ENCODE assay signal across 8 cellular contexts in the genomic region with DNA sequence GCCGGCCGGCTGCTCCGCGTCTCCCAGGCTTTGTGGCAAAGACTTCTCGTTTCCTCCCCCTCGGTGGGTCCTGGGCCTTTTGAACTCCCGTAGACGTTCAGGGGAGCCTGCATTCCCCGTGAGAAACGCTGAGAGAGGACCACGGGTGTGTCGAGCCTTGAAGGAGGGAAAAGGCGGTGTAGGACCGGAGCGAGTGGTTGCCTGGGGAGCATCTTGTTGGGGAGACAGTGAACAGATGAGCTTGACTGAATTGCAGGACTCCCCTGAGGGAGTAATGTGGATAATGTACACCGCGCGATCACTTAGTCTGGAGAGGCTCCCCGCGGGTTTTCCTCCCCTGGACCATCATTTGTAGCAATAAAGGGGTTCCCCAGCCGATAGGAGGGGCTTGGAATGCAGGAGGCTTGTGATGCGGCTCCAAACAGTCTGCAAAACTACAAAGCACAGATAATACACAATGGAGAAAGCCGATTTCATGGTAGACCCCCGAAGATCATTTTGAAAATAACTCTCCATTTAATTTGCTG. TPM values are rescaled to one million over a fixed set of nuclear protein-coding genes. Genes with fewer than 3 reads are reported as not detected.
DNase-seq lines count a peak whose midpoint lies in the region; ATAC-seq and TF ChIP-seq lines count a peak whose summit lies in the region.

No MANE protein-coding gene starts in this region.

- DNase-seq in Calu3 (no peak), iPS-NIHi7 (ENCODE audit: extremely low spot score) (no peak), NCI-H2081 treated with DMSO at 0.1 percent for 48 hours (lab: John Stamatoyannopoulos, UW) (no peak)
- no peak for DNase-seq in central memory CD8-positive, alpha-beta T cell (ENCODE audit: low spot score in 2 of 2)
- no peak for DNase-seq in stimulated activated CD4-positive, alpha-beta T cell treated with anti-CD3 and anti-CD28 coated beads, Interleukin-12 subunit alpha, Interleukin-12 subunit beta, amount 100 ng/mL, for 4 hours

- H3K79me2 ChIP-seq in KMS-11 (ENCODE audit: insufficient read depth, low read depth), result peaks cover 43% of the 10 kb centered on the region; the same call in 1 of the 2 replicates

- BruUV-seq in Calu3 (replicated peaks; lab: Mats Ljungman, UMichigan), result TSS peak; percentile 58

- H3K36me3 Mint-ChIP-seq in Calu3 (ENCODE audit: insufficient read depth, unreplicated experiment), result peaks cover 18% of the 10 kb centered on the region
- peaks cover 2% of the 10 kb centered on the region for H3K36me3 Mint-ChIP-seq in central memory CD8-positive, alpha-beta T cell (ENCODE audit: insufficient read depth)

- no peaks in the 10 kb centered on the region for H4K20me1 ChIP-seq in KMS-11 (ENCODE audit: insufficient read depth)

- peak overlapping the region; percentile 69 for H3K9ac ChIP-seq in KMS-11

- H2AFZ ChIP-seq in KMS-11 (ENCODE audit: low read depth), result peak overlapping the region; percentile 76

- peak overlapping the region; percentile 97 for H3K4me3 Mint-ChIP-seq in Calu3 (ENCODE audit: low read depth, unreplicated experiment)
- H3K4me3 Mint-ChIP-seq in central memory CD8-positive, alpha-beta T cell, result peak overlapping the region; percentile 86

- CTCF ChIA-PET in Calu3 (lab: Charles Lee), result no interaction called here

- H3K27ac ChIP-seq in KMS-11, result peak overlapping the region; percentile 72

- H3K36me3 ChIP-seq in KMS-11 (ENCODE audit: insufficient read depth), result no peaks in the 10 kb centered on the region

- H3K4me1 Mint-ChIP-seq in Calu3 (ENCODE audit: low read depth, unreplicated experiment), result peaks cover 14% of the 10 kb centered on the region
- H3K4me1 Mint-ChIP-seq in central memory CD8-positive, alpha-beta T cell, result peaks cover 36% of the 10 kb centered on the region

- intact Hi-C loops in Calu3 (cut with micrococcal nuclease; ENCODE audit: unreplicated experiment), result no loop called here

- H3K27me3 ChIP-seq in KMS-11 (ENCODE audit: insufficient read depth, low read depth), result no peaks in the 10 kb centered on the region
- peaks cover 9% of the 10 kb centered on the region for H3K27me3 ChIP-seq in mononuclear cell (ENCODE audit: insufficient read depth, low read length)

- peak overlapping the region; percentile 57 for H3K27ac Mint-ChIP-seq in Calu3 (ENCODE audit: unreplicated experiment)
- peak overlapping the region; percentile 92 for H3K27ac Mint-ChIP-seq in central memory CD8-positive, alpha-beta T cell (ENCODE audit: low read depth)

- peak overlapping the region; percentile 91 for H3K4me2 ChIP-seq in KMS-11

- H3K9me3 Mint-ChIP-seq in Calu3 (ENCODE audit: low read depth, unreplicated experiment), result no peaks in the 10 kb centered on the region
- no peaks in the 10 kb centered on the region for H3K9me3 Mint-ChIP-seq in central memory CD8-positive, alpha-beta T cell

- H3K4me3 ChIP-seq in KMS-11 (IDR thresholded peaks at IDR 0.05; ENCODE audit: insufficient read depth, low read depth, low read length) (peak overlapping the region; percentile 91), mononuclear cell (ENCODE audit: low read length) (peak overlapping the region; percentile 70)

- no peaks in the 10 kb centered on the region for H3K9me3 ChIP-seq in mononuclear cell (ENCODE audit: low read depth, low read length)

- TF ChIP-seq CTCF in Calu3 (IDR thresholded peaks at IDR 0.05; ENCODE audit: unreplicated experiment), result no peak
- no peak for TF ChIP-seq CTCF in KMS-11 (conservative IDR thresholded peaks at IDR 0.05; ENCODE audit: low read depth, low read length)

- H3K4me1 ChIP-seq in KMS-11 (ENCODE audit: low read depth, poor library complexity, severe bottlenecking), result peaks cover 23% of the 10 kb centered on the region
- H3K4me1 ChIP-seq in mononuclear cell (ENCODE audit: insufficient read depth, low read length), result peaks cover 24% of the 10 kb centered on the region

- ATAC-seq in GM21381 (IDR thresholded peaks at IDR 0.05; ENCODE audit: unreplicated experiment), result peak; percentile 12
- peak; percentile 8 for ATAC-seq in central memory CD8-positive, alpha-beta T cell (replicated peaks; ENCODE audit: extremely low read depth, poor library complexity, severe bottlenecking)

- H3K27me3 Mint-ChIP-seq in Calu3 (ENCODE audit: unreplicated experiment), result peaks cover 23% of the 10 kb centered on the region
- peaks cover 2% of the 10 kb centered on the region for H3K27me3 Mint-ChIP-seq in central memory CD8-positive, alpha-beta T cell

RNA-seq across cellular contexts. Expression of a gene that starts 0.8 kb away (rescaled TPM):
- total RNA-seq in Calu3 (2022) (15.8 and 16.1 TPM in 2 replicates), mononuclear cell (30.2 TPM)
